30 cellular contexts compared by ENCODE assay signal in the genomic region with DNA sequence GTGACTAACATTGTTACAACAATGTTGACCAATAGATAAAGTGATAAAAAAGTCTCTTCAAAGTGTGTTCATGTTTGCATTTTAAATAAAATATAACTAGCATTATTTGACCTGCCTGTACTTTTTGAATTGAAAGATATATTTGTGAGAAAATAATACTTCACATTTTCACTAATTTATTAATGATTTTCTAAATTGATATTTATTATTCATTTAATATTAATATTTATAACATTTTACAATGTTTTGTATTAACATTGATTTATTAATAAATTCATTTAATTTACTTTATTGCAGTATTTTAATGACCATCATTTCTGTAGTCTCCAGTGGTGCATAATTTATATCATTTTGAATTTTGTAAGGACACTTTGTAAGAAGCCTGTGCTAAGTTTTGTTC.
"Had no signal": no experiment of that assay in that cellular context is flagged by ENCODE, and none has a peak within 500 bp of the region (broad histone marks: within the 10 kb centered on the region; RNA-seq: fewer than 3 reads in every experiment).

No MANE protein-coding gene starts in this region.

- FAIRE-seq: bronchial epithelial cell had no signal

- H3K27ac Mint-ChIP-seq: activated CD4-positive, alpha-beta T cell treated with anti-CD3 and anti-CD28 coated beads, Interleukin-2, amount 10 ng/mL, durations not matched to agents 24 days and 14 days; activated CD8-positive, alpha-beta T cell treated with anti-CD3 and anti-CD28 coated beads for 36 hours; activated naive CD4-positive, alpha-beta T cell treated with anti-CD3 and anti-CD28 coated beads for 36 hours; activated naive CD4-positive, alpha-beta T cell treated with anti-CD3 and anti-CD28 coated beads, Interleukin-2, amount 50 U/mL, for 72 hours; activated T-cell treated with anti-CD3 and anti-CD28 coated beads, Interleukin-2, amount 50 U/mL, for 24 hours; activated T-helper 1 cell treated with anti-CD3 and anti-CD28 coated beads, Interleukin-12 subunit alpha, Interleukin-12 subunit beta, Interleukin-2, Interleukin-4 antibody, amounts not matched to agents 30 ng/mL and 10 ng/mL and 1 ng/mL, durations not matched to agents 14 hours and 24 hours and 36 hours; brain had no signal

- H3K27me3 ChIP-seq: MG63 had no signal

- H3K9me3 ChIP-seq: MG63 had no signal

- DNase-seq: activated CD4-positive, alpha-beta T cell treated with anti-CD3 and anti-CD28 coated beads, Interleukin-2, amount 10 ng/mL, durations not matched to agents 24 days and 14 days; activated CD4-positive, alpha-beta T cell treated with anti-CD3 and anti-CD28 coated beads, Interleukin-2, amount 50 U/mL, for 4 hours; activated CD8-positive, alpha-beta T cell treated with anti-CD3 and anti-CD28 coated beads for 36 hours; activated gamma-delta T cell treated with Interleukin-2 at 50 U/mL for 16 hours; activated naive CD4-positive, alpha-beta T cell treated with anti-CD3 and anti-CD28 coated beads for 36 hours; activated T-cell treated with anti-CD3 and anti-CD28 coated beads, Interleukin-2, amount 50 U/mL, for 24 hours; anterior cingulate cortex; caudate nucleus; cerebellar nuclear complex; Kasumi-1; MG63; NCI-H1048; NCI-H1105 treated with DMSO at 0.1 percent for 48 hours; NCI-H1436; NCI-H1694; NCI-H1930; NCI-H2081 treated with DMSO at 0.1 percent for 48 hours; NCI-H345; NCI-H524 treated with DMSO at 0.1 percent for 48 hours; PC-3; Right ventricle myocardium superior; SW 1271; T-helper 1 cell; T-helper 2 cell; T-helper 9 cell; WERI-Rb-1 had no signal

- H3K4me1 Mint-ChIP-seq: brain had no signal

- H3K9me3 Mint-ChIP-seq: activated CD4-positive, alpha-beta T cell treated with anti-CD3 and anti-CD28 coated beads, Interleukin-2, amount 10 ng/mL, durations not matched to agents 24 days and 14 days; activated CD8-positive, alpha-beta T cell treated with anti-CD3 and anti-CD28 coated beads for 36 hours; activated naive CD4-positive, alpha-beta T cell treated with anti-CD3 and anti-CD28 coated beads for 36 hours; activated naive CD4-positive, alpha-beta T cell treated with anti-CD3 and anti-CD28 coated beads, Interleukin-2, amount 50 U/mL, for 72 hours; activated T-cell treated with anti-CD3 and anti-CD28 coated beads, Interleukin-2, amount 50 U/mL, for 24 hours; brain had no signal

- ATAC-seq: activated CD8-positive, alpha-beta T cell treated with anti-CD3 and anti-CD28 coated beads for 36 hours; activated naive CD4-positive, alpha-beta T cell treated with anti-CD3 and anti-CD28 coated beads, Interleukin-2, amount 50 U/mL, for 72 hours; PC-3 had no signal

- H3K4me3 ChIP-seq: MG63 had no signal

- H3K36me3 ChIP-seq: MG63, WERI-Rb-1 had no signal

- H3K4me3 Mint-ChIP-seq: activated CD4-positive, alpha-beta T cell treated with anti-CD3 and anti-CD28 coated beads, Interleukin-2, amount 10 ng/mL, durations not matched to agents 24 days and 14 days; activated CD8-positive, alpha-beta T cell treated with anti-CD3 and anti-CD28 coated beads for 36 hours; activated naive CD4-positive, alpha-beta T cell treated with anti-CD3 and anti-CD28 coated beads for 36 hours; activated T-cell treated with anti-CD3 and anti-CD28 coated beads, Interleukin-2, amount 50 U/mL, for 24 hours; activated T-helper 1 cell treated with anti-CD3 and anti-CD28 coated beads, Interleukin-12 subunit alpha, Interleukin-12 subunit beta, Interleukin-2, Interleukin-4 antibody, amounts not matched to agents 30 ng/mL and 10 ng/mL and 1 ng/mL, durations not matched to agents 14 hours and 24 hours and 36 hours; brain had no signal

- H3K27ac ChIP-seq: WERI-Rb-1 had no signal

- H3K27me3 Mint-ChIP-seq: brain had no signal

- H3K36me3 Mint-ChIP-seq: activated naive CD4-positive, alpha-beta T cell treated with anti-CD3 and anti-CD28 coated beads, Interleukin-2, amount 50 U/mL, for 72 hours; brain had no signal
